Comparison of ENCODE assay signal across 24 cellular contexts in the genomic region with DNA sequence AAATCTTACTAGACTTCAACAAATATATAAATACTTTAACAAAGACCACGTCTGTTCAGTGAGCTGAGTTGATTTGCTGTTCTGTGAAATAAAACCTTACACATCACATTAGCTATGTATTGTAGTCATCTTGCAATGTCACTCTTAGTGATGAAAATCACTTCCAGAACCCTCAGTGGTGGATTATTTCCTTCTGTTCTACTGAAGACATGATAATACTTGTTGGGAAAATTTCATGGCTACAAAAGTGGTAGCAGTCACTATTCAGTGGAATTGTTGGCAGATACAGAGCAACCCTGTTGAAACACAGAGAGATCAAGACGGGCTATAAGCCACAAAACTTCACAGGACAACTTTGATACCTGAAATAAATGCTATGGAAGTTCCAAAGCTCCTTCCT.
"Had no signal": no experiment of that assay in that cellular context is flagged by ENCODE, and none has a peak within 500 bp of the region (broad histone marks: within the 10 kb centered on the region; RNA-seq: fewer than 3 reads in every experiment).

No MANE protein-coding gene starts in this region.

- ATAC-seq: esophagus mucosa, foreskin keratinocyte, gastroesophageal sphincter, heart left ventricle, left cardiac atrium, left lung, left ventricle myocardium superior, lower lobe of right lung had no signal

- H3K27ac ChIP-seq: coronary artery, dorsolateral prefrontal cortex, epithelial cell of prostate, esophagus squamous epithelium, foreskin keratinocyte, gastroesophageal sphincter, heart left ventricle, left lung, lower lobe of right lung had no signal

- H3K36me3 ChIP-seq: esophagus squamous epithelium, gastroesophageal sphincter, heart left ventricle, left lung, lower lobe of right lung had no signal

- H3K4me1 ChIP-seq: foreskin keratinocyte, left lung had no signal

- DNase-seq: dermis blood vessel endothelial cell; dorsolateral prefrontal cortex; effector CD4-positive, alpha-beta T cell; effector memory CD4-positive, alpha-beta T cell; erythroblast; esophagus squamous epithelium; heart left ventricle; hippocampal formation; left cardiac atrium; left lung; left ventricle myocardium superior; lower lobe of right lung; mesenchymal stem cell; midbrain had no signal

- H3K4me3 ChIP-seq: coronary artery, dorsolateral prefrontal cortex, esophagus squamous epithelium, gastroesophageal sphincter, heart left ventricle, left lung, lower lobe of right lung had no signal

- FAIRE-seq: colon, endothelial cell of umbilical vein, frontal cortex, islet of Langerhans, keratinocyte had no signal

- H3K27me3 ChIP-seq: dorsolateral prefrontal cortex, esophagus squamous epithelium, foreskin keratinocyte, gastroesophageal sphincter, left lung had no signal
